1 cellular context compared by ENCODE assay signal in the genomic region with DNA sequence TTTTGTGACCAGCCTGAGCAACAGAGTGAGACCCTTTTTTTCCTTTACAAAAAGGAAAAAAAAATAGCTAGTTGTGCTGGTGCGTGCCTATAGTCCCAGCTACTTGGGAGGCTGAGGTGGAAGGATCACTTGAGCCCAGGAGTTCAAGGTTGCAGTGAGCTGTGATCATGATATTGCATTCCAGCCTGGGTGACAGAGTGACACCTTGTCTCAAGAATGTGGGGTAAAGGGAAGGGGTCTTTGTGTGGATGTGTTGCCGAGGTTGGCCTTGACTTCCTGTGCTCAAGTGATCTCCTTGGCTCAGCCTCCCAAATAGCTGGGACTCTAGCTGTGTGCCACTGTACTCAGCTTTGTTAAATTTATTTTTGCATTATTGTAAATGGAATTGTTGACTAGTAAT.
TF ChIP-seq lines count a peak whose summit lies in the region.

No MANE protein-coding gene starts in this region.

TF ChIP-seq in HepG2, 621 proteins besides CTCF, POLR2A, EP300 and RAD21 (continued from another document and continues in another):
- TF ChIP-seq POLR2AphosphoS2 (IDR thresholded peaks at IDR 0.05; ENCODE audit: low read depth, low read length) (no peak), ZNF816 (CRISPR knock-in tag; IDR thresholded peaks at IDR 0.05; ENCODE audit: borderline replicate concordance) (no peak), SOX5 (CRISPR knock-in tag; IDR thresholded peaks at IDR 0.05; ENCODE audit: borderline replicate concordance) (no peak), MAF1 (CRISPR knock-in tag; IDR thresholded peaks at IDR 0.05; ENCODE audit: borderline replicate concordance) (no peak), KLF13 (CRISPR knock-in tag; IDR thresholded peaks at IDR 0.05) (no peak), PRMT3 (CRISPR knock-in tag; IDR thresholded peaks at IDR 0.05; ENCODE audit: borderline replicate concordance, low read depth) (no peak), ZNF484 (CRISPR knock-in tag; IDR thresholded peaks at IDR 0.05; ENCODE audit: borderline replicate concordance, low read depth) (no peak), NFE2L2 (IDR thresholded peaks at IDR 0.05; ENCODE audit: low read length) (no peak), CHCHD3 (CRISPR knock-in tag; IDR thresholded peaks at IDR 0.05) (no peak), RXRA (CRISPR knock-in tag; IDR thresholded peaks at IDR 0.05) (peak; percentile 54; the same call in 1 of the 2 replicates), SATB2 (CRISPR knock-in tag; IDR thresholded peaks at IDR 0.05) (no peak), SSRP1 (CRISPR knock-in tag; IDR thresholded peaks at IDR 0.05) (no peak), ZNF121 (CRISPR knock-in tag; IDR thresholded peaks at IDR 0.05) (no peak), ETV5 (CRISPR knock-in tag; IDR thresholded peaks at IDR 0.05; ENCODE audit: borderline replicate concordance) (peak; percentile 35; the same call in 1 of the 2 replicates), PPARG (CRISPR knock-in tag; conservative IDR thresholded peaks at IDR 0.05) (peak; percentile 86), HOXA5 (CRISPR knock-in tag; IDR thresholded peaks at IDR 0.05) (no peak), ZNF430 (CRISPR knock-in tag; IDR thresholded peaks at IDR 0.05) (no peak), POLR2G (IDR thresholded peaks at IDR 0.05; ENCODE audit: low read depth, low read length) (no peak), MIER2 (CRISPR knock-in tag; IDR thresholded peaks at IDR 0.05) (no peak), POGZ (CRISPR knock-in tag; IDR thresholded peaks at IDR 0.05) (peak; percentile 72), ZNF12 (CRISPR knock-in tag; IDR thresholded peaks at IDR 0.05) (no peak), GLI4 (CRISPR knock-in tag; IDR thresholded peaks at IDR 0.05; ENCODE audit: borderline replicate concordance) (no peak), CREM (IDR thresholded peaks at IDR 0.05) (no peak), CREM (CRISPR knock-in tag; IDR thresholded peaks at IDR 0.05) (no peak), NCOR1 (IDR thresholded peaks at IDR 0.05; ENCODE audit: borderline replicate concordance, low read length) (no peak), RBAK (CRISPR knock-in tag; IDR thresholded peaks at IDR 0.05) (no peak), ZNF570 (CRISPR knock-in tag; IDR thresholded peaks at IDR 0.05; ENCODE audit: borderline replicate concordance) (no peak), NR2F6 (IDR thresholded peaks at IDR 0.05) (no peak), NR2F6 (CRISPR knock-in tag; IDR thresholded peaks at IDR 0.05) (no peak), SYNCRIP (IDR thresholded peaks at IDR 0.05; ENCODE audit: insufficient read depth, low read depth, low read length) (no peak), ZNF17 (CRISPR knock-in tag; IDR thresholded peaks at IDR 0.05) (no peak), DPF2 (CRISPR knock-in tag; IDR thresholded peaks at IDR 0.05; ENCODE audit: borderline replicate concordance, low read depth) (no peak)
- TF ChIP-seq, protein P1, sequence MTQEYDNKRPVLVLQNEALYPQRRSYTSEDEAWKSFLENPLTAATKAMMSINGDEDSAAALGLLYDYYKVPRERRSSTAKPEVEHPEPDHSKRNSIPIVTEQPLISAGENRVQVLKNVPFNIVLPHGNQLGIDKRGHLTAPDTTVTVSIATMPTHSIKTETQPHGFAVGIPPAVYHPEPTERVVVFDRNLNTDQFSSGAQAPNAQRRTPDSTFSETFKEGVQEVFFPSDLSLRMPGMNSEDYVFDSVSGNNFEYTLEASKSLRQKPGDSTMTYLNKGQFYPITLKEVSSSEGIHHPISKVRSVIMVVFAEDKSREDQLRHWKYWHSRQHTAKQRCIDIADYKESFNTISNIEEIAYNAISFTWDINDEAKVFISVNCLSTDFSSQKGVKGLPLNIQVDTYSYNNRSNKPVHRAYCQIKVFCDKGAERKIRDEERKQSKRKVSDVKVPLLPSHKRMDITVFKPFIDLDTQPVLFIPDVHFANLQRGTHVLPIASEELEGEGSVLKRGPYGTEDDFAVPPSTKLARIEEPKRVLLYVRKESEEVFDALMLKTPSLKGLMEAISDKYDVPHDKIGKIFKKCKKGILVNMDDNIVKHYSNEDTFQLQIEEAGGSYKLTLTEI (CRISPR knock-in tag; conservative IDR thresholded peaks at IDR 0.05): no peak
- TF ChIP-seq, protein P2, sequence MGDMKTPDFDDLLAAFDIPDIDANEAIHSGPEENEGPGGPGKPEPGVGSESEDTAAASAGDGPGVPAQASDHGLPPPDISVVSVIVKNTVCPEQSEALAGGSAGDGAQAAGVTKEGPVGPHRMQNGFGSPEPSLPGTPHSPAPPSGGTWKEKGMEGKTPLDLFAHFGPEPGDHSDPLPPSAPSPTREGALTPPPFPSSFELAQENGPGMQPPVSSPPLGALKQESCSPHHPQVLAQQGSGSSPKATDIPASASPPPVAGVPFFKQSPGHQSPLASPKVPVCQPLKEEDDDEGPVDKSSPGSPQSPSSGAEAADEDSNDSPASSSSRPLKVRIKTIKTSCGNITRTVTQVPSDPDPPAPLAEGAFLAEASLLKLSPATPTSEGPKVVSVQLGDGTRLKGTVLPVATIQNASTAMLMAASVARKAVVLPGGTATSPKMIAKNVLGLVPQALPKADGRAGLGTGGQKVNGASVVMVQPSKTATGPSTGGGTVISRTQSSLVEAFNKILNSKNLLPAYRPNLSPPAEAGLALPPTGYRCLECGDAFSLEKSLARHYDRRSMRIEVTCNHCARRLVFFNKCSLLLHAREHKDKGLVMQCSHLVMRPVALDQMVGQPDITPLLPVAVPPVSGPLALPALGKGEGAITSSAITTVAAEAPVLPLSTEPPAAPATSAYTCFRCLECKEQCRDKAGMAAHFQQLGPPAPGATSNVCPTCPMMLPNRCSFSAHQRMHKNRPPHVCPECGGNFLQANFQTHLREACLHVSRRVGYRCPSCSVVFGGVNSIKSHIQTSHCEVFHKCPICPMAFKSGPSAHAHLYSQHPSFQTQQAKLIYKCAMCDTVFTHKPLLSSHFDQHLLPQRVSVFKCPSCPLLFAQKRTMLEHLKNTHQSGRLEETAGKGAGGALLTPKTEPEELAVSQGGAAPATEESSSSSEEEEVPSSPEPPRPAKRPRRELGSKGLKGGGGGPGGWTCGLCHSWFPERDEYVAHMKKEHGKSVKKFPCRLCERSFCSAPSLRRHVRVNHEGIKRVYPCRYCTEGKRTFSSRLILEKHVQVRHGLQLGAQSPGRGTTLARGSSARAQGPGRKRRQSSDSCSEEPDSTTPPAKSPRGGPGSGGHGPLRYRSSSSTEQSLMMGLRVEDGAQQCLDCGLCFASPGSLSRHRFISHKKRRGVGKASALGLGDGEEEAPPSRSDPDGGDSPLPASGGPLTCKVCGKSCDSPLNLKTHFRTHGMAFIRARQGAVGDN (CRISPR knock-in tag; IDR thresholded peaks at IDR 0.05): no peak
- TF ChIP-seq, protein P3, sequence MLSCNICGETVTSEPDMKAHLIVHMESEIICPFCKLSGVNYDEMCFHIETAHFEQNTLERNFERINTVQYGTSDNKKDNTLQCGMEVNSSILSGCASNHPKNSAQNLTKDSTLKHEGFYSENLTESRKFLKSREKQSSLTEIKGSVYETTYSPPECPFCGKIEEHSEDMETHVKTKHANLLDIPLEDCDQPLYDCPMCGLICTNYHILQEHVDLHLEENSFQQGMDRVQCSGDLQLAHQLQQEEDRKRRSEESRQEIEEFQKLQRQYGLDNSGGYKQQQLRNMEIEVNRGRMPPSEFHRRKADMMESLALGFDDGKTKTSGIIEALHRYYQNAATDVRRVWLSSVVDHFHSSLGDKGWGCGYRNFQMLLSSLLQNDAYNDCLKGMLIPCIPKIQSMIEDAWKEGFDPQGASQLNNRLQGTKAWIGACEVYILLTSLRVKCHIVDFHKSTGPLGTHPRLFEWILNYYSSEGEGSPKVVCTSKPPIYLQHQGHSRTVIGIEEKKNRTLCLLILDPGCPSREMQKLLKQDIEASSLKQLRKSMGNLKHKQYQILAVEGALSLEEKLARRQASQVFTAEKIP (CRISPR knock-in tag; IDR thresholded peaks at IDR 0.05; ENCODE audit: borderline replicate concordance): no peak
- TF ChIP-seq, protein P4, sequence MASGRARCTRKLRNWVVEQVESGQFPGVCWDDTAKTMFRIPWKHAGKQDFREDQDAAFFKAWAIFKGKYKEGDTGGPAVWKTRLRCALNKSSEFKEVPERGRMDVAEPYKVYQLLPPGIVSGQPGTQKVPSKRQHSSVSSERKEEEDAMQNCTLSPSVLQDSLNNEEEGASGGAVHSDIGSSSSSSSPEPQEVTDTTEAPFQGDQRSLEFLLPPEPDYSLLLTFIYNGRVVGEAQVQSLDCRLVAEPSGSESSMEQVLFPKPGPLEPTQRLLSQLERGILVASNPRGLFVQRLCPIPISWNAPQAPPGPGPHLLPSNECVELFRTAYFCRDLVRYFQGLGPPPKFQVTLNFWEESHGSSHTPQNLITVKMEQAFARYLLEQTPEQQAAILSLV (CRISPR knock-in tag; IDR thresholded peaks at IDR 0.05; ENCODE audit: borderline replicate concordance): no peak
- TF ChIP-seq, protein P5, sequence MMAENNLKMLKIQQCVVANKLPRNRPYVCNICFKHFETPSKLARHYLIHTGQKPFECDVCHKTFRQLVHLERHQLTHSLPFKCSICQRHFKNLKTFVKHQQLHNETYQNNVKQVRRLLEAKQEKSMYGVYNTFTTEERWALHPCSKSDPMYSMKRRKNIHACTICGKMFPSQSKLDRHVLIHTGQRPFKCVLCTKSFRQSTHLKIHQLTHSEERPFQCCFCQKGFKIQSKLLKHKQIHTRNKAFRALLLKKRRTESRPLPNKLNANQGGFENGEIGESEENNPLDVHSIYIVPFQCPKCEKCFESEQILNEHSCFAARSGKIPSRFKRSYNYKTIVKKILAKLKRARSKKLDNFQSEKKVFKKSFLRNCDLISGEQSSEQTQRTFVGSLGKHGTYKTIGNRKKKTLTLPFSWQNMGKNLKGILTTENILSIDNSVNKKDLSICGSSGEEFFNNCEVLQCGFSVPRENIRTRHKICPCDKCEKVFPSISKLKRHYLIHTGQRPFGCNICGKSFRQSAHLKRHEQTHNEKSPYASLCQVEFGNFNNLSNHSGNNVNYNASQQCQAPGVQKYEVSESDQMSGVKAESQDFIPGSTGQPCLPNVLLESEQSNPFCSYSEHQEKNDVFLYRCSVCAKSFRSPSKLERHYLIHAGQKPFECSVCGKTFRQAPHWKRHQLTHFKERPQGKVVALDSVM (CRISPR knock-in tag; IDR thresholded peaks at IDR 0.05): peak; percentile 64
- TF ChIP-seq, protein P6, sequence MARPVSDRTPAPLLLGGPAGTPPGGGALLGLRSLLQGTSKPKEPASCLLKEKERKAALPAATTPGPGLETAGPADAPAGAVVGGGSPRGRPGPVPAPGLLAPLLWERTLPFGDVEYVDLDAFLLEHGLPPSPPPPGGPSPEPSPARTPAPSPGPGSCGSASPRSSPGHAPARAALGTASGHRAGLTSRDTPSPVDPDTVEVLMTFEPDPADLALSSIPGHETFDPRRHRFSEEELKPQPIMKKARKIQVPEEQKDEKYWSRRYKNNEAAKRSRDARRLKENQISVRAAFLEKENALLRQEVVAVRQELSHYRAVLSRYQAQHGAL (CRISPR knock-in tag; IDR thresholded peaks at IDR 0.05; ENCODE audit: not compliant biosample characterization): no peak
- TF ChIP-seq, protein P7, sequence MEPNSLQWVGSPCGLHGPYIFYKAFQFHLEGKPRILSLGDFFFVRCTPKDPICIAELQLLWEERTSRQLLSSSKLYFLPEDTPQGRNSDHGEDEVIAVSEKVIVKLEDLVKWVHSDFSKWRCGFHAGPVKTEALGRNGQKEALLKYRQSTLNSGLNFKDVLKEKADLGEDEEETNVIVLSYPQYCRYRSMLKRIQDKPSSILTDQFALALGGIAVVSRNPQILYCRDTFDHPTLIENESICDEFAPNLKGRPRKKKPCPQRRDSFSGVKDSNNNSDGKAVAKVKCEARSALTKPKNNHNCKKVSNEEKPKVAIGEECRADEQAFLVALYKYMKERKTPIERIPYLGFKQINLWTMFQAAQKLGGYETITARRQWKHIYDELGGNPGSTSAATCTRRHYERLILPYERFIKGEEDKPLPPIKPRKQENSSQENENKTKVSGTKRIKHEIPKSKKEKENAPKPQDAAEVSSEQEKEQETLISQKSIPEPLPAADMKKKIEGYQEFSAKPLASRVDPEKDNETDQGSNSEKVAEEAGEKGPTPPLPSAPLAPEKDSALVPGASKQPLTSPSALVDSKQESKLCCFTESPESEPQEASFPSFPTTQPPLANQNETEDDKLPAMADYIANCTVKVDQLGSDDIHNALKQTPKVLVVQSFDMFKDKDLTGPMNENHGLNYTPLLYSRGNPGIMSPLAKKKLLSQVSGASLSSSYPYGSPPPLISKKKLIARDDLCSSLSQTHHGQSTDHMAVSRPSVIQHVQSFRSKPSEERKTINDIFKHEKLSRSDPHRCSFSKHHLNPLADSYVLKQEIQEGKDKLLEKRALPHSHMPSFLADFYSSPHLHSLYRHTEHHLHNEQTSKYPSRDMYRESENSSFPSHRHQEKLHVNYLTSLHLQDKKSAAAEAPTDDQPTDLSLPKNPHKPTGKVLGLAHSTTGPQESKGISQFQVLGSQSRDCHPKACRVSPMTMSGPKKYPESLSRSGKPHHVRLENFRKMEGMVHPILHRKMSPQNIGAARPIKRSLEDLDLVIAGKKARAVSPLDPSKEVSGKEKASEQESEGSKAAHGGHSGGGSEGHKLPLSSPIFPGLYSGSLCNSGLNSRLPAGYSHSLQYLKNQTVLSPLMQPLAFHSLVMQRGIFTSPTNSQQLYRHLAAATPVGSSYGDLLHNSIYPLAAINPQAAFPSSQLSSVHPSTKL (CRISPR knock-in tag; IDR thresholded peaks at IDR 0.05): peak; percentile 65
- TF ChIP-seq, protein P8, sequence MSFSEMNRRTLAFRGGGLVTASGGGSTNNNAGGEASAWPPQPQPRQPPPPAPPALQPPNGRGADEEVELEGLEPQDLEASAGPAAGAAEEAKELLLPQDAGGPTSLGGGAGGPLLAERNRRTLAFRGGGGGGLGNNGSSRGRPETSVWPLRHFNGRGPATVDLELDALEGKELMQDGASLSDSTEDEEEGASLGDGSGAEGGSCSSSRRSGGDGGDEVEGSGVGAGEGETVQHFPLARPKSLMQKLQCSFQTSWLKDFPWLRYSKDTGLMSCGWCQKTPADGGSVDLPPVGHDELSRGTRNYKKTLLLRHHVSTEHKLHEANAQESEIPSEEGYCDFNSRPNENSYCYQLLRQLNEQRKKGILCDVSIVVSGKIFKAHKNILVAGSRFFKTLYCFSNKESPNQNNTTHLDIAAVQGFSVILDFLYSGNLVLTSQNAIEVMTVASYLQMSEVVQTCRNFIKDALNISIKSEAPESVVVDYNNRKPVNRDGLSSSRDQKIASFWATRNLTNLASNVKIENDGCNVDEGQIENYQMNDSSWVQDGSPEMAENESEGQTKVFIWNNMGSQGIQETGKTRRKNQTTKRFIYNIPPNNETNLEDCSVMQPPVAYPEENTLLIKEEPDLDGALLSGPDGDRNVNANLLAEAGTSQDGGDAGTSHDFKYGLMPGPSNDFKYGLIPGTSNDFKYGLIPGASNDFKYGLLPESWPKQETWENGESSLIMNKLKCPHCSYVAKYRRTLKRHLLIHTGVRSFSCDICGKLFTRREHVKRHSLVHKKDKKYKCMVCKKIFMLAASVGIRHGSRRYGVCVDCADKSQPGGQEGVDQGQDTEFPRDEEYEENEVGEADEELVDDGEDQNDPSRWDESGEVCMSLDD (CRISPR knock-in tag; IDR thresholded peaks at IDR 0.05; ENCODE audit: borderline replicate concordance): no peak
- TF ChIP-seq, protein P9, sequence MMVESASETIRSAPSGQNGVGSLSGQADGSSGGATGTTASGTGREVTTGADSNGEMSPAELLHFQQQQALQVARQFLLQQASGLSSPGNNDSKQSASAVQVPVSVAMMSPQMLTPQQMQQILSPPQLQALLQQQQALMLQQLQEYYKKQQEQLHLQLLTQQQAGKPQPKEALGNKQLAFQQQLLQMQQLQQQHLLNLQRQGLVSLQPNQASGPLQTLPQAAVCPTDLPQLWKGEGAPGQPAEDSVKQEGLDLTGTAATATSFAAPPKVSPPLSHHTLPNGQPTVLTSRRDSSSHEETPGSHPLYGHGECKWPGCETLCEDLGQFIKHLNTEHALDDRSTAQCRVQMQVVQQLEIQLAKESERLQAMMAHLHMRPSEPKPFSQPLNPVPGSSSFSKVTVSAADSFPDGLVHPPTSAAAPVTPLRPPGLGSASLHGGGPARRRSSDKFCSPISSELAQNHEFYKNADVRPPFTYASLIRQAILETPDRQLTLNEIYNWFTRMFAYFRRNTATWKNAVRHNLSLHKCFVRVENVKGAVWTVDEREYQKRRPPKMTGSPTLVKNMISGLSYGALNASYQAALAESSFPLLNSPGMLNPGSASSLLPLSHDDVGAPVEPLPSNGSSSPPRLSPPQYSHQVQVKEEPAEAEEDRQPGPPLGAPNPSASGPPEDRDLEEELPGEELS (CRISPR knock-in tag; IDR thresholded peaks at IDR 0.05): peak; percentile 13; the same call in 1 of the 2 replicates
